19 cellular contexts compared by ENCODE assay signal in the genomic region with DNA sequence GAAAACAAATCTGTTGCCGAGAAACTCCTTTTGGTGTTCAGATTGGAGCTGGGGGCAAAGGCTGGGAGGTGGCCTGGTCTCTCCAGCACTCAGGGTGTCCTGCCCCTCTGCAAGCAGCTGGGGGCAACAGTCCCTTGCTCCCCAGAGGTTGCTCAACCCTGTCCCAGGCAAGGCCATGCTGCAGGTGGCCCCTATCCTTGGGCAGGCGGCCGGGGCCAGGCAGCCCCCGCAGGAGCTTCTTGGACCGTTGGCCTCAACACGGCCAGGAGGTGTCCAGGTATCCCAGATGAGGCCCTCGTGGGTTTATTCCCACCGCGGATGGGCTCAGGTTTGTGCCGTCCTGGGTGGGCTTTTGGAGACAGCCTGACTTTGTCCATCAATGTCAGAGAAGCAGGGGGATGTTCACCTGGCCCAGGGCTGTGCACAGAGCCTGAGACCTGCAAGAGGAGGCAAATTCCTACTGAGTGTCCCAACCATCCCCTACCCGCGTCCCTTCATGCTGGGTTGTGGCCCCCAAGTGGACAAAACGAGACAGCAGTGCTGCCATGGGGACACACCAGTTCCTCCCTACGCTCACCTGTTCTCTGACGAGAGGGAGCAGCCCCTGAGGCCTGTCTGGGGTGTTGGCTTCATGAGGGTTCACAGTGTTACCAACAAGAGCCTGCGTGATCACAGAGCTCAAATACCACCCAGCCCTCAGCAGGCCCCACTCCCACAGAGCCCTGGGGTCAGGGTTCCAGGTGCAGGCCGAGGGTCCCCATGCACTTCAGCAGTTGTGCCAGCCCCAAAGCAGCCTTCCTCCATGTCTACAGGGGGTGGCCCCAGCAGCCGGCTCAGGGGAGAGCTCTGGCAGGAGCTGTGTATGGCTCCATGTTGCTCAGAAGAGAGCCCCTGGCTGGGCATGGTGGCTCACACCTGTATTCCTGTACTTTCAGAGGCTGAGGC. TPM values are rescaled to one million over a fixed set of nuclear protein-coding genes. Genes with fewer than 3 reads are reported as not detected.
DNase-seq lines count a peak whose midpoint lies in the region; ATAC-seq and TF ChIP-seq lines count a peak whose summit lies in the region.
"Had no signal": no experiment of that assay in that cellular context is flagged by ENCODE, and none has a peak within 500 bp of the region (broad histone marks: within the 10 kb centered on the region; RNA-seq: fewer than 3 reads in every experiment).

No MANE protein-coding gene starts in this region.

- H2AFZ ChIP-seq in neural progenitor cell (replicated peaks), result peak overlapping the region; percentile 57

- peak; percentile 18 for DNase-seq in left ventricle myocardium superior
- DNase-seq in Right ventricle myocardium superior, result no peak
- peak; percentile 75 for DNase-seq in H7
- DNase-seq in neural progenitor cell (ENCODE audit: low spot score), result no peak
- DNase-seq in mesothelial cell of epicardium (ENCODE audit: low spot score in 2 of 2, unreplicated experiment in 2 of 2), result no peak
- no peak for DNase-seq in mesenteric fat pad (ENCODE audit: low spot score)
- DNase-seq: COR-L47, DMS79, NCI-H2081 treated with DMSO at 0.1 percent for 48 hours, NCI-H524 treated with DMSO at 0.1 percent for 48 hours had no signal

- H3K4me3 Mint-ChIP-seq in neural progenitor cell (no peak overlapping the region), mesothelial cell of epicardium (no peak overlapping the region)
- H3K4me3 Mint-ChIP-seq: CD4-positive, CD25-positive, alpha-beta regulatory T cell; IgD-negative memory B cell had no signal

- peaks cover 13% of the 10 kb centered on the region for H3K4me1 Mint-ChIP-seq in neural progenitor cell
- no peaks in the 10 kb centered on the region for H3K4me1 Mint-ChIP-seq in mesothelial cell of epicardium
- H3K4me1 Mint-ChIP-seq: CD4-positive, CD25-positive, alpha-beta regulatory T cell had no signal

- H3K27me3 Mint-ChIP-seq in neural progenitor cell (ENCODE audit: insufficient read depth, low read depth), result peaks cover 10% of the 10 kb centered on the region
- H3K27me3 Mint-ChIP-seq in mesothelial cell of epicardium (ENCODE audit: low read depth), result no peaks in the 10 kb centered on the region
- H3K27me3 Mint-ChIP-seq: CD4-positive, CD25-positive, alpha-beta regulatory T cell had no signal

- no peak overlapping the region for H3K27ac Mint-ChIP-seq in neural progenitor cell
- no peak overlapping the region for H3K27ac Mint-ChIP-seq in mesothelial cell of epicardium
- H3K27ac Mint-ChIP-seq: B cell had no signal

- ATAC-seq in left ventricle myocardium superior (no peak), Right ventricle myocardium superior (ENCODE audit: poor library complexity) (no peak), SK-N-SH treated with all-trans-retinoic acid at 6 μM for 48 hours (peak; percentile 18; the same call in 1 of the 3 replicates), HG02938 (IDR thresholded peaks at IDR 0.05; ENCODE audit: unreplicated experiment) (no peak)

- no peaks in the 10 kb centered on the region for H3K27me3 ChIP-seq in H7 (ENCODE audit: control insufficient read depth, insufficient read depth, low read length)
- H3K27me3 ChIP-seq in neural progenitor cell, result no peaks in the 10 kb centered on the region

- H3K36me3 ChIP-seq in H7 (replicated peaks; ENCODE audit: control insufficient read depth, insufficient read depth, low read length) (no peaks in the 10 kb centered on the region), neural progenitor cell (no peaks in the 10 kb centered on the region)
- H3K36me3 ChIP-seq: HAP-1 had no signal

- H3K9me3 Mint-ChIP-seq in neural progenitor cell (peaks cover 22% of the 10 kb centered on the region), mesothelial cell of epicardium (peaks cover 14% of the 10 kb centered on the region)

- peaks cover 15% of the 10 kb centered on the region for H3F3A ChIP-seq in neural progenitor cell (ENCODE audit: low read depth)

- H3K9me3 ChIP-seq in neural progenitor cell (ENCODE audit: low read depth), result no peaks in the 10 kb centered on the region

- H3K36me3 Mint-ChIP-seq in neural progenitor cell, result peaks cover 5% of the 10 kb centered on the region
- no peaks in the 10 kb centered on the region for H3K36me3 Mint-ChIP-seq in mesothelial cell of epicardium
- H3K36me3 Mint-ChIP-seq: CD4-positive, CD25-positive, alpha-beta regulatory T cell had no signal

- H4K20me1 ChIP-seq in neural progenitor cell (ENCODE audit: low read depth), result no peaks in the 10 kb centered on the region

- intact Hi-C loops in left ventricle myocardium superior (cut with micrococcal nuclease) (no loop called here), Right ventricle myocardium superior (cut with DNase I) (no loop called here)

- H3K4me3 ChIP-seq in H7 (ENCODE audit: insufficient read depth, low read depth, low read length), result no peak overlapping the region
- H3K4me3 ChIP-seq in neural progenitor cell, result no peak overlapping the region
- H3K4me3 ChIP-seq: GM12878, HAP-1, SK-N-MC had no signal

- H3K27ac ChIP-seq in neural progenitor cell, result no peak overlapping the region
- H3K27ac ChIP-seq: SK-N-MC had no signal

- H3K79me2 ChIP-seq in neural progenitor cell (ENCODE audit: low read depth), result no peaks in the 10 kb centered on the region

- no peaks in the 10 kb centered on the region for H3K4me1 ChIP-seq in neural progenitor cell
- H3K4me1 ChIP-seq: HAP-1 had no signal

- H3K9ac ChIP-seq in neural progenitor cell, result no peak overlapping the region

- TF ChIP-seq CTCF in neural progenitor cell (IDR thresholded peaks at IDR 0.05), result no peak
- no peak for TF ChIP-seq CTCF in mesothelial cell of epicardium (IDR thresholded peaks at IDR 0.05; ENCODE audit: unreplicated experiment)

- H3K4me2 ChIP-seq in neural progenitor cell, result no peak overlapping the region

TF ChIP-seq in SK-N-SH treated with all-trans-retinoic acid at 6 μM for 48 hours, 23 proteins besides CTCF, POLR2A, EP300 and RAD21:
- TF ChIP-seq ZC3H10 (CRISPR knock-in tag; IDR thresholded peaks at IDR 0.05), result no peak
- no peak for TF ChIP-seq ARNTL (CRISPR knock-in tag; IDR thresholded peaks at IDR 0.05; ENCODE audit: borderline replicate concordance, low read depth)
- TF ChIP-seq CSDC2 (CRISPR knock-in tag; IDR thresholded peaks at IDR 0.05), result no peak
- TF ChIP-seq CSRNP3 (CRISPR knock-in tag; IDR thresholded peaks at IDR 0.05), result no peak
- no peak for TF ChIP-seq SNAI2 (CRISPR knock-in tag; IDR thresholded peaks at IDR 0.05)
- TF ChIP-seq OSR1 (CRISPR knock-in tag; IDR thresholded peaks at IDR 0.05), result no peak
- no peak for TF ChIP-seq ZFP3 (CRISPR knock-in tag; IDR thresholded peaks at IDR 0.05)
- TF ChIP-seq GLIS3 (CRISPR knock-in tag; IDR thresholded peaks at IDR 0.05), result no peak
- no peak for TF ChIP-seq ZFP30 (CRISPR knock-in tag; IDR thresholded peaks at IDR 0.05)

RNA-seq across cellular contexts. Expression of gene CCDC187, which starts 9.5 kb away (rescaled TPM):
- total RNA-seq in left ventricle myocardium superior, result not detected
- total RNA-seq in Right ventricle myocardium superior, result not detected
- 0.04 TPM in 1 of 2 replicates, not detected in the other for total RNA-seq in H7 (2014; rRNA removed; shearing (Covaris generic))
- 0.09 TPM in 1 of 2 replicates, not detected in the other for total RNA-seq in neural progenitor cell (ENCODE audit: low replicate concordance)
- total RNA-seq in mesothelial cell of epicardium, result 0.42 to 0.54 TPM (median 0.47 TPM) in 3 replicates
- total RNA-seq in mesenteric fat pad, result not detected
- total RNA-seq: CD4-positive, CD25-positive, alpha-beta regulatory T cell; MCF 10A had no signal

RNA-seq across cellular contexts. Expression of gene GPSM1, which starts 14.0 kb away (rescaled TPM):
- total RNA-seq in left ventricle myocardium superior (61.7 TPM), Right ventricle myocardium superior (50.3 TPM), neural progenitor cell (ENCODE audit: low replicate concordance) (6.2 and 39.7 TPM in 2 replicates), mesothelial cell of epicardium (98.6 to 103 TPM (median 102 TPM) in 3 replicates), mesenteric fat pad (11.0 TPM)
- 17.3 and 22.2 TPM in 2 replicates for total RNA-seq in H7 (2014; rRNA removed; shearing (Covaris generic))

RNA-seq across cellular contexts. Expression of gene DNLZ, which starts 50.2 kb away (rescaled TPM):
- total RNA-seq in left ventricle myocardium superior (40.2 TPM), Right ventricle myocardium superior (39.9 TPM), neural progenitor cell (ENCODE audit: low replicate concordance) (3.4 and 15.8 TPM in 2 replicates), mesothelial cell of epicardium (11.8 to 14.7 TPM (median 13.0 TPM) in 3 replicates), mesenteric fat pad (22.6 TPM)
- total RNA-seq in H7 (2014; rRNA removed; shearing (Covaris generic)), result 11.2 and 20.2 TPM in 2 replicates

Comparison
In these comparisons a context has a peak if more than half of its experiments do, and no peak if none do; other contexts are left out.
1. DNase-seq: peak in left ventricle myocardium superior (single experiment) and H7 (single experiment); none in Right ventricle myocardium superior (single experiment), neural progenitor cell (single experiment), mesothelial cell of epicardium (0 of 2) and mesenteric fat pad (single experiment).